In the genomic region with DNA sequence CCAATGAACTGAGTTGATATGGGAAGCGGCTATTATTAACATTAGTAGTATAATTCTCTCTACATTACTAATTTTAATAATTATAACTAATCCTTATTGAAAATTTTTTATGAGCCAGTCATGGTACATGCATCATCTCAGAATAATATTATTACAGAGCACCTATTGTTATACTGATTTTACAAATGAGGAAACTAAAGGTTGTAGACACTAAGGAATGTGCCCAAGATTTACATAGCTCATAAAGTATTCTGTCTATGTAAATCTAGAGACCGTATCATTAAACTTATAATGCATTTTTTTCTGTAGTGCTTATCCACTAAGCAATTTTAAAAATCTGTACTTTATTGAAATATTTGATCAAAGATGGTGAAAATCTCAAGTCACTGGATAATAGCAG, we compare ENCODE assay signal across 21 cellular contexts.
"Had no signal": no experiment of that assay in that cellular context is flagged by ENCODE, and none has a peak within 500 bp of the region (broad histone marks: within the 10 kb centered on the region; RNA-seq: fewer than 3 reads in every experiment).

No MANE protein-coding gene starts in this region.

- H3K27ac ChIP-seq: colonic mucosa, left lung, neural progenitor cell, sigmoid colon, spleen, thyroid gland, upper lobe of right lung had no signal

- DNase-seq: activated CD4-positive, alpha-beta T cell treated with anti-CD3 and anti-CD28 coated beads for 1 hour; activated CD4-positive, alpha-beta T cell treated with anti-CD3 and anti-CD28 coated beads, Interleukin-2, amount 50 U/mL, for 1 hour; activated CD8-positive, alpha-beta T cell treated with anti-CD3 and anti-CD28 coated beads, Interleukin-2, amount 10 ng/mL, durations not matched to agents 7 days and 5 days; activated gamma-delta T cell; activated naive CD4-positive, alpha-beta T cell treated with anti-CD3 and anti-CD28 coated beads, Interleukin-2, amount 50 U/mL, for 16 hours; anterior cingulate cortex; colonic mucosa; immature natural killer cell; kidney glomerular epithelial cell; left lung; naive thymus-derived CD8-positive, alpha-beta T cell; posterior cingulate gyrus; sigmoid colon; spleen; stimulated activated CD4-positive, alpha-beta T cell treated with anti-CD3 and anti-CD28 coated beads, Interleukin-4, amount 100 ng/mL, for 24 hours; stimulated activated naive CD8-positive, alpha-beta T cell treated with anti-CD3 and anti-CD28 coated beads, Interleukin-15, Interleukin-2, amounts not matched to agents 100 U/mL and 50 U/mL, for 24 hours; T-cell; thyroid gland; upper lobe of right lung had no signal

- ATAC-seq: activated CD8-positive, alpha-beta T cell treated with anti-CD3 and anti-CD28 coated beads, Interleukin-2, amount 10 ng/mL, durations not matched to agents 7 days and 5 days; left lung; naive thymus-derived CD8-positive, alpha-beta T cell; stimulated activated naive CD8-positive, alpha-beta T cell treated with anti-CD3 and anti-CD28 coated beads, Interleukin-15, Interleukin-2, amounts not matched to agents 100 U/mL and 50 U/mL, for 24 hours; T-cell; upper lobe of right lung had no signal

- H3K4me3 ChIP-seq: colonic mucosa, left lung, lung, neural progenitor cell, sigmoid colon, spleen, thyroid gland, upper lobe of right lung had no signal

- H3K27me3 ChIP-seq: colonic mucosa, left lung, neural progenitor cell, sigmoid colon, spleen, thyroid gland, upper lobe of right lung had no signal

- H3K9ac ChIP-seq: neural progenitor cell had no signal

- H2AFZ ChIP-seq: neural progenitor cell had no signal

- H3K9me3 ChIP-seq: colonic mucosa, left lung, spleen, thyroid gland, upper lobe of right lung had no signal

- H3K4me2 ChIP-seq: neural progenitor cell had no signal

- H3K36me3 ChIP-seq: colonic mucosa, left lung, neural progenitor cell, sigmoid colon, spleen, thyroid gland, upper lobe of right lung had no signal

- H3K4me1 ChIP-seq: colonic mucosa, left lung, neural progenitor cell, sigmoid colon, spleen, thyroid gland, upper lobe of right lung had no signal
